In genomic region chr10:77421576-77421975, GRCh38 we compare ENCODE assay signal across 14 cellular contexts.
"Had no signal": no experiment of that assay in that cellular context is flagged by ENCODE, and none has a peak within 500 bp of the region (broad histone marks: within the 10 kb centered on the region; RNA-seq: fewer than 3 reads in every experiment).

No MANE protein-coding gene starts in this region.

- H3K36me3 Mint-ChIP-seq: activated CD8-positive, alpha-beta memory T cell treated with anti-CD3 and anti-CD28 coated beads, Interleukin-2, amount 10 ng/mL, durations not matched to agents 7 days and 5 days; activated naive CD4-positive, alpha-beta T cell treated with anti-CD3 and anti-CD28 coated beads, Interleukin-2, amount 50 U/mL, for 72 hours; naive B cell; stimulated activated memory B cell treated with anti-CD40 and anti-IgM and Interleukin-4, amounts not matched to agents 10 μg/mL and 1 μg/mL and 100 μg/mL, for 72 hours had no signal

- H3K9me3 Mint-ChIP-seq: activated naive CD4-positive, alpha-beta T cell treated with anti-CD3 and anti-CD28 coated beads, Interleukin-2, amount 50 U/mL, for 72 hours; activated T-cell treated with anti-CD3 and anti-CD28 coated beads, Interleukin-2, amount 50 U/mL, for 24 hours; naive B cell; stimulated activated memory B cell treated with anti-CD40 and anti-IgM and Interleukin-4, amounts not matched to agents 10 μg/mL and 1 μg/mL and 100 μg/mL, for 72 hours had no signal

- H3K4me1 Mint-ChIP-seq: activated CD8-positive, alpha-beta memory T cell treated with anti-CD3 and anti-CD28 coated beads, Interleukin-2, amount 10 ng/mL, durations not matched to agents 7 days and 5 days; naive B cell; stimulated activated memory B cell treated with anti-CD40 and anti-IgM and Interleukin-4, amounts not matched to agents 10 μg/mL and 1 μg/mL and 100 μg/mL, for 72 hours had no signal

- DNase-seq: activated CD4-positive, alpha-beta T cell treated with anti-CD3 and anti-CD28 coated beads for 1 hour; activated CD4-positive, alpha-beta T cell treated with anti-CD3 and anti-CD28 coated beads, Interleukin-2, amount 50 U/mL, for 48 hours; activated CD8-positive, alpha-beta memory T cell treated with anti-CD3 and anti-CD28 coated beads, Interleukin-2, amount 10 ng/mL, durations not matched to agents 7 days and 5 days; activated effector memory CD4-positive, alpha-beta T cell treated with Interleukin-2 at 50 U/mL for 16 hours; activated T-cell treated with anti-CD3 and anti-CD28 coated beads, Interleukin-2, amount 50 U/mL, for 24 hours; amniotic stem cell; effector CD4-positive, alpha-beta T cell; kidney glomerular epithelial cell; naive B cell; stimulated activated CD4-positive, alpha-beta T cell treated with anti-CD3 and anti-CD28 coated beads, Interleukin-1b, Interleukin-23, amount 100 ng/mL, for 48 hours; T1000; trophoblast cell had no signal

- H3K27me3 Mint-ChIP-seq: activated CD8-positive, alpha-beta memory T cell treated with anti-CD3 and anti-CD28 coated beads, Interleukin-2, amount 10 ng/mL, durations not matched to agents 7 days and 5 days; activated T-cell treated with anti-CD3 and anti-CD28 coated beads, Interleukin-2, amount 50 U/mL, for 24 hours had no signal

- H3K4me3 Mint-ChIP-seq: activated CD8-positive, alpha-beta memory T cell treated with anti-CD3 and anti-CD28 coated beads, Interleukin-2, amount 10 ng/mL, durations not matched to agents 7 days and 5 days; activated T-cell treated with anti-CD3 and anti-CD28 coated beads, Interleukin-2, amount 50 U/mL, for 24 hours; naive B cell; stimulated activated memory B cell treated with anti-CD40 and anti-IgM and Interleukin-4, amounts not matched to agents 10 μg/mL and 1 μg/mL and 100 μg/mL, for 72 hours had no signal

- ATAC-seq: activated CD8-positive, alpha-beta memory T cell treated with anti-CD3 and anti-CD28 coated beads, Interleukin-2, amount 10 ng/mL, durations not matched to agents 7 days and 5 days; activated naive CD4-positive, alpha-beta T cell treated with anti-CD3 and anti-CD28 coated beads, Interleukin-2, amount 50 U/mL, for 72 hours; stimulated activated memory B cell treated with anti-CD40 and anti-IgM and Interleukin-4, amounts not matched to agents 10 μg/mL and 1 μg/mL and 100 μg/mL, for 72 hours had no signal

- H3K27ac Mint-ChIP-seq: activated CD8-positive, alpha-beta memory T cell treated with anti-CD3 and anti-CD28 coated beads, Interleukin-2, amount 10 ng/mL, durations not matched to agents 7 days and 5 days; activated naive CD4-positive, alpha-beta T cell treated with anti-CD3 and anti-CD28 coated beads, Interleukin-2, amount 50 U/mL, for 72 hours; activated T-cell treated with anti-CD3 and anti-CD28 coated beads, Interleukin-2, amount 50 U/mL, for 24 hours; stimulated activated memory B cell treated with anti-CD40 and anti-IgM and Interleukin-4, amounts not matched to agents 10 μg/mL and 1 μg/mL and 100 μg/mL, for 72 hours had no signal
